In the genomic region with DNA sequence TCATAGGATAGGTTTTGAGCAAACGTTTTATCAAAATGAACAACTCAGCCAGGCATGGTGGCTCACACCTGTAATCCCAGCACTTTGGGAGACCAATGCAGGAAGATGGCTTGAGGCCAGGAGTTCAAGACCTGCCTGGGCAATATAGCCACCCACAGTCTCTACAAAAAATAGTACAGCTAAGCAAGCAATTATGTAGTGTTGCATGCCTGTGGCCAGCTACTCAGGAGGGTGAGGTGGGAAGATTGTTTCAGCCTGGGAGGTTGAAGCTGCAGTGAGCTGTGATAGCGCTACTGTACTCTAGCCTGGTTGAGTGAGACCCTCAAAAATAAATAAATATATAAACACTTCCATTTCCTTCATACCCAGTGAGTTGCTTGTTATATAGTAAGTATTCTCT, we compare ENCODE assay signal across 12 cellular contexts.
"Had no signal": no experiment of that assay in that cellular context is flagged by ENCODE, and none has a peak within 500 bp of the region (broad histone marks: within the 10 kb centered on the region; RNA-seq: fewer than 3 reads in every experiment).

No MANE protein-coding gene starts in this region.

- H3K4me1 Mint-ChIP-seq: activated T-helper 17 cell treated with anti-CD3 and anti-CD28 coated beads, Interleukin-2, amount 50 U/mL, for 72 hours; stimulated activated effector memory CD8-positive, alpha-beta T cell treated with anti-CD3 and anti-CD28 coated beads, Interleukin-12 subunit alpha, Interleukin-12 subunit beta, amount 100 ng/mL, for 72 hours had no signal

- H3K4me3 ChIP-seq: ascending aorta, colonic mucosa, esophagus muscularis mucosa, sigmoid colon had no signal

- H3K9me3 ChIP-seq: ascending aorta, colonic mucosa, esophagus muscularis mucosa, sigmoid colon had no signal

- H3K36me3 Mint-ChIP-seq: stimulated activated effector memory CD8-positive, alpha-beta T cell treated with anti-CD3 and anti-CD28 coated beads, Interleukin-12 subunit alpha, Interleukin-12 subunit beta, amount 100 ng/mL, for 72 hours had no signal

- H3K27me3 ChIP-seq: ascending aorta, colonic mucosa, sigmoid colon had no signal

- H3K36me3 ChIP-seq: ascending aorta, colonic mucosa, esophagus muscularis mucosa, sigmoid colon had no signal

- H3K4me1 ChIP-seq: ascending aorta, colonic mucosa, esophagus muscularis mucosa, sigmoid colon had no signal

- H3K27ac Mint-ChIP-seq: activated T-helper 17 cell treated with anti-CD3 and anti-CD28 coated beads, Interleukin-2, amount 50 U/mL, for 72 hours; stimulated activated effector memory CD8-positive, alpha-beta T cell treated with anti-CD3 and anti-CD28 coated beads, Interleukin-12 subunit alpha, Interleukin-12 subunit beta, amount 100 ng/mL, for 72 hours had no signal

- ATAC-seq: activated T-helper 17 cell treated with anti-CD3 and anti-CD28 coated beads, Interleukin-2, amount 50 U/mL, for 72 hours; stimulated activated effector memory CD8-positive, alpha-beta T cell treated with anti-CD3 and anti-CD28 coated beads, Interleukin-12 subunit alpha, Interleukin-12 subunit beta, amount 100 ng/mL, for 72 hours had no signal

- H3K4me3 Mint-ChIP-seq: activated T-helper 17 cell treated with anti-CD3 and anti-CD28 coated beads, Interleukin-2, amount 50 U/mL, for 72 hours; stimulated activated effector memory CD8-positive, alpha-beta T cell treated with anti-CD3 and anti-CD28 coated beads, Interleukin-12 subunit alpha, Interleukin-12 subunit beta, amount 100 ng/mL, for 72 hours had no signal

- DNase-seq: activated CD4-positive, CD25-positive, alpha-beta regulatory T cell treated with anti-CD3 and anti-CD28 coated beads, Interleukin-2, amount 50 U/mL, for 72 hours; activated naive CD4-positive, alpha-beta T cell treated with Interleukin-2 at 50 U/mL for 16 hours; caudate nucleus; colonic mucosa; hypothalamus; sigmoid colon; T-helper 1 cell; T1000 had no signal

- H3K9me3 Mint-ChIP-seq: activated T-helper 17 cell treated with anti-CD3 and anti-CD28 coated beads, Interleukin-2, amount 50 U/mL, for 72 hours; stimulated activated effector memory CD8-positive, alpha-beta T cell treated with anti-CD3 and anti-CD28 coated beads, Interleukin-12 subunit alpha, Interleukin-12 subunit beta, amount 100 ng/mL, for 72 hours had no signal

- H3K27ac ChIP-seq: ascending aorta, colonic mucosa, esophagus muscularis mucosa, sigmoid colon had no signal
